In genomic region chr10:114388275-114388674, GRCh38 we compare ENCODE assay signal across 14 cellular contexts. TPM values are rescaled to one million over a fixed set of nuclear protein-coding genes. Genes with fewer than 3 reads are reported as not detected.
A peak's percentile ranks its signal among the peaks of the same experiment; 100 is the strongest.
DNase-seq lines count a peak whose midpoint lies in the region; ATAC-seq and TF ChIP-seq lines count a peak whose summit lies in the region.
"Had no signal": no experiment of that assay in that cellular context is flagged by ENCODE, and none has a peak within 500 bp of the region (broad histone marks: within the 10 kb centered on the region; RNA-seq: fewer than 3 reads in every experiment).

No MANE protein-coding gene starts in this region.

- no peaks in the 10 kb centered on the region for H3K36me3 ChIP-seq in breast epithelium
- no peaks in the 10 kb centered on the region for H3K36me3 ChIP-seq in esophagus squamous epithelium
- H3K36me3 ChIP-seq: suprapubic skin had no signal

- H3K4me1 Mint-ChIP-seq in MCF 10A (ENCODE audit: insufficient read depth, unreplicated experiment), result peaks cover 44% of the 10 kb centered on the region
- H3K4me1 Mint-ChIP-seq in activated CD4-positive, alpha-beta memory T cell treated with anti-CD3 and anti-CD28 coated beads for 36 hours (ENCODE audit: low read depth), result peaks cover 7% of the 10 kb centered on the region
- peaks cover 38% of the 10 kb centered on the region for H3K4me1 Mint-ChIP-seq in stimulated activated naive CD8-positive, alpha-beta T cell treated with anti-CD3 and anti-CD28 coated beads, Interleukin-15, amount 100 ng/mL, for 72 hours

- H3K9me3 Mint-ChIP-seq in MCF 10A (ENCODE audit: unreplicated experiment), result no peaks in the 10 kb centered on the region
- no peaks in the 10 kb centered on the region for H3K9me3 Mint-ChIP-seq in activated CD4-positive, alpha-beta memory T cell treated with anti-CD3 and anti-CD28 coated beads for 36 hours
- H3K9me3 Mint-ChIP-seq in stimulated activated naive CD8-positive, alpha-beta T cell treated with anti-CD3 and anti-CD28 coated beads, Interleukin-15, amount 100 ng/mL, for 72 hours, result peaks cover 7 to 11% of the 10 kb centered on the region in 2 donors
- H3K9me3 Mint-ChIP-seq: GM23338, IgD-negative memory B cell had no signal

- TF ChIP-seq POLR2A in breast epithelium (IDR thresholded peaks at IDR 0.05) (no peak), esophagus squamous epithelium (IDR thresholded peaks at IDR 0.05) (no peak)

- H3K27ac Mint-ChIP-seq in MCF 10A (ENCODE audit: low read depth, unreplicated experiment), result no peak overlapping the region
- peak overlapping the region; percentile 5 for H3K27ac Mint-ChIP-seq in activated CD4-positive, alpha-beta memory T cell treated with anti-CD3 and anti-CD28 coated beads for 36 hours
- peak overlapping the region; percentile 29 to 37 for H3K27ac Mint-ChIP-seq in stimulated activated naive CD8-positive, alpha-beta T cell treated with anti-CD3 and anti-CD28 coated beads, Interleukin-15, amount 100 ng/mL, for 72 hours
- H3K27ac Mint-ChIP-seq: GM23338, IgD-negative memory B cell had no signal

- TF ChIP-seq CTCF in breast epithelium (IDR thresholded peaks at IDR 0.05) (no peak), MCF 10A (IDR thresholded peaks at IDR 0.05; ENCODE audit: unreplicated experiment) (no peak), esophagus squamous epithelium (IDR thresholded peaks at IDR 0.05) (no peak)

- no peak overlapping the region for H3K4me3 ChIP-seq in breast epithelium
- H3K4me3 ChIP-seq in esophagus squamous epithelium, result no peak overlapping the region
- H3K4me3 ChIP-seq: dorsolateral prefrontal cortex, GM23338, suprapubic skin had no signal

- intact Hi-C loops in breast epithelium (cut with DNase I; ENCODE audit: low total_unique reads), result no loop called here
- intact Hi-C loops in MCF 10A (cut with micrococcal nuclease), result no loop called here
- intact Hi-C loops in activated CD4-positive, alpha-beta memory T cell treated with anti-CD3 and anti-CD28 coated beads for 36 hours (cut with micrococcal nuclease), result no loop called here
- intact Hi-C loops in esophagus squamous epithelium (cut with DNase I), result no loop called here

- peak; percentile 43 for ATAC-seq in HG03060 (IDR thresholded peaks at IDR 0.05; ENCODE audit: low read depth, unreplicated experiment)
- peak; percentile 89 for ATAC-seq in stimulated activated naive CD8-positive, alpha-beta T cell treated with anti-CD3 and anti-CD28 coated beads, Interleukin-15, amount 100 ng/mL, for 72 hours

- no peak for DNase-seq in breast epithelium (ENCODE audit: low spot score in 2 of 2)
- DNase-seq in MCF 10A (ENCODE audit: unreplicated experiment), result no peak
- peak; percentile 30 for DNase-seq in activated CD4-positive, alpha-beta memory T cell treated with anti-CD3 and anti-CD28 coated beads for 36 hours
- peak; percentile 29 to 37 for DNase-seq in stimulated activated naive CD8-positive, alpha-beta T cell treated with anti-CD3 and anti-CD28 coated beads, Interleukin-15, amount 100 ng/mL, for 72 hours
- no peak for DNase-seq in stimulated activated CD4-positive, alpha-beta T cell treated with anti-CD3 and anti-CD28 coated beads, Interleukin-4, amount 100 ng/mL, for 4 hours
- no peak for DNase-seq in esophagus squamous epithelium (lab: John Stamatoyannopoulos, UW)
- no peak for DNase-seq in NCI-H345 (lab: John Stamatoyannopoulos, UW)
- DNase-seq: activated effector memory CD4-positive, alpha-beta T cell treated with Interleukin-2 at 50 U/mL for 16 hours; dorsolateral prefrontal cortex; hippocampal formation had no signal

- BruUV-seq in MCF 10A (replicated peaks; lab: Mats Ljungman, UMichigan), result no TSS peak

- H3K27ac ChIP-seq in breast epithelium (peak overlapping the region; percentile 8 to 33), esophagus squamous epithelium (no peak overlapping the region)
- H3K27ac ChIP-seq: suprapubic skin had no signal

- peaks cover 5% of the 10 kb centered on the region for H3K36me3 Mint-ChIP-seq in MCF 10A (ENCODE audit: insufficient read depth, unreplicated experiment)
- H3K36me3 Mint-ChIP-seq in activated CD4-positive, alpha-beta memory T cell treated with anti-CD3 and anti-CD28 coated beads for 36 hours, result no peaks in the 10 kb centered on the region
- H3K36me3 Mint-ChIP-seq: IgD-negative memory B cell had no signal

- no peaks in the 10 kb centered on the region for H3K27me3 Mint-ChIP-seq in MCF 10A (ENCODE audit: insufficient read depth, unreplicated experiment)
- H3K27me3 Mint-ChIP-seq in activated CD4-positive, alpha-beta memory T cell treated with anti-CD3 and anti-CD28 coated beads for 36 hours, result peaks cover 12% of the 10 kb centered on the region
- peaks cover 35% of the 10 kb centered on the region for H3K27me3 Mint-ChIP-seq in stimulated activated naive CD8-positive, alpha-beta T cell treated with anti-CD3 and anti-CD28 coated beads, Interleukin-15, amount 100 ng/mL, for 72 hours

- 35 to 38% methylated on average over 3 of the region's 3 CpGs for WGBS in esophagus squamous epithelium, 2 donors

- H3K4me3 Mint-ChIP-seq in MCF 10A (ENCODE audit: unreplicated experiment), result no peak overlapping the region
- H3K4me3 Mint-ChIP-seq in activated CD4-positive, alpha-beta memory T cell treated with anti-CD3 and anti-CD28 coated beads for 36 hours, result no peak overlapping the region
- peak overlapping the region; percentile 22 to 24 for H3K4me3 Mint-ChIP-seq in stimulated activated naive CD8-positive, alpha-beta T cell treated with anti-CD3 and anti-CD28 coated beads, Interleukin-15, amount 100 ng/mL, for 72 hours
- H3K4me3 Mint-ChIP-seq: GM23338, IgD-negative memory B cell had no signal

- POLR2A ChIA-PET in MCF 10A (lab: Yijun Ruan, JAX), result interaction anchor here (0.7 to 1.9 kb wide), 2 partner anchors 14 to 31 kb away, joined by 4 to 8 read pairs; no protein-coding TSS in a partner anchor
- POLR2A ChIA-PET in activated CD4-positive, alpha-beta memory T cell treated with anti-CD3 and anti-CD28 coated beads for 36 hours (lab: Charles Lee), result no interaction called here

- H3K4me1 ChIP-seq in breast epithelium, result peaks cover 0 to 6% of the 10 kb centered on the region in 2 donors
- peaks cover 0 to 61% (median 23%) of the 10 kb centered on the region in 3 donors for H3K4me1 ChIP-seq in esophagus squamous epithelium

- CTCF ChIA-PET in MCF 10A (lab: Yijun Ruan, JAX), result interaction anchor here (0.6 to 1.2 kb wide), 5 partner anchors 13 to 84 kb away, joined by 3 to 4 read pairs (median 3); no protein-coding TSS in a partner anchor
- CTCF ChIA-PET in activated CD4-positive, alpha-beta memory T cell treated with anti-CD3 and anti-CD28 coated beads for 36 hours (lab: Charles Lee), result interaction anchor here (2.1 kb wide), 1 partner anchor 9 kb away, joined by 8 read pairs; no protein-coding TSS in a partner anchor

- H3K9me3 ChIP-seq in breast epithelium, result no peaks in the 10 kb centered on the region
- no peaks in the 10 kb centered on the region for H3K9me3 ChIP-seq in esophagus squamous epithelium
- H3K9me3 ChIP-seq: suprapubic skin had no signal

- H3K27me3 ChIP-seq in breast epithelium, result no peaks in the 10 kb centered on the region
- H3K27me3 ChIP-seq in esophagus squamous epithelium, result no peaks in the 10 kb centered on the region
- H3K27me3 ChIP-seq: suprapubic skin had no signal

RNA-seq across cellular contexts. Expression of gene AFAP1L2, which starts 16.0 kb away (rescaled TPM):
- total RNA-seq in breast epithelium (10 to 100 TPM in 2 of 3 donors, 1 to 10 TPM in 1; 4.2 to 43.9 (median 20.0) TPM), MCF 10A (2022) (5.8 and 8.5 TPM in 2 replicates), esophagus squamous epithelium (10 to 100 TPM in 3 of 4 donors, 1 to 10 TPM in 1; 9.8 to 15.5 (median 11.8) TPM)
- total RNA-seq in activated CD4-positive, alpha-beta memory T cell treated with anti-CD3 and anti-CD28 coated beads for 36 hours, result 1 to 10 TPM; 1.1 to 1.2 TPM

Comparison
In these comparisons a context has a peak if more than half of its experiments do, and no peak if none do; other contexts are left out.
1. DNase-seq: peak in activated CD4-positive, alpha-beta memory T cell treated with anti-CD3 and anti-CD28 coated beads for 36 hours (single experiment) and stimulated activated naive CD8-positive, alpha-beta T cell treated with anti-CD3 and anti-CD28 coated beads, Interleukin-15, amount 100 ng/mL, for 72 hours (2 of 2); none in breast epithelium (0 of 2), MCF 10A (single experiment), stimulated activated CD4-positive, alpha-beta T cell treated with anti-CD3 and anti-CD28 coated beads, Interleukin-4, amount 100 ng/mL, for 4 hours (0 of 2), esophagus squamous epithelium (single experiment) and NCI-H345 (single experiment).
2. H3K27ac ChIP-seq: peak in breast epithelium (2 of 2); none in esophagus squamous epithelium (0 of 4).
3. H3K4me3 Mint-ChIP-seq: peak in stimulated activated naive CD8-positive, alpha-beta T cell treated with anti-CD3 and anti-CD28 coated beads, Interleukin-15, amount 100 ng/mL, for 72 hours (2 of 2); none in MCF 10A (single experiment) and activated CD4-positive, alpha-beta memory T cell treated with anti-CD3 and anti-CD28 coated beads for 36 hours (single experiment).